11 cellular contexts compared by ENCODE assay signal in the genomic region with DNA sequence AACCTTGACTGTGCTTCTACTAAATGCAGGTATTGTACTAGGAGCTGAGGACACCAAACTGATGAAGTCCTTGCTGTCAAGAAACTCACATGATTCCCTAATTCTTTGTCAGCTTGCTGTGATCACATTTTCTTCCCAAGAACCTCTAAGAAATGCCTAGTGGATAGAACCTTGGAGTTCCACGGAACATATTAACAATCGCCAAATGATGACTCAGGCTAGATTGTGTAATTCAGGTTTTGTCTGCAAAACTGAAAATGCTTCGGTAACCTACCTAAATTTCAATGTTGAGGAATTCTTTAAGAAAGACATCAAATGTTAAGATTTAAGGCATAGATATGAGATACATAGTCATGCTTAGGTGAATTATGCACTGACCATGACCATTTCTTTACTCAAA. TPM values are rescaled to one million over a fixed set of nuclear protein-coding genes. Genes with fewer than 3 reads are reported as not detected.
A peak's percentile ranks its signal among the peaks of the same experiment; 100 is the strongest.
DNase-seq lines count a peak whose midpoint lies in the region; ATAC-seq, FAIRE-seq and TF ChIP-seq lines count a peak whose summit lies in the region.
"Had no signal": no experiment of that assay in that cellular context is flagged by ENCODE, and none has a peak within 500 bp of the region (broad histone marks: within the 10 kb centered on the region; RNA-seq: fewer than 3 reads in every experiment).

No MANE protein-coding gene starts in this region.

- peaks cover 16% of the 10 kb centered on the region for H3K36me3 ChIP-seq in adipocyte (ENCODE audit: control insufficient read depth, insufficient read depth, low read length, severe bottlenecking)
- H3K36me3 ChIP-seq in keratinocyte (ENCODE audit: control insufficient read depth in 2 of 2, extremely low read depth in 1 of 2, insufficient read depth in 2 of 2, low read length in 2 of 2), result peaks cover 4 to 24% of the 10 kb centered on the region in 2 experiments

- H3K27ac ChIP-seq in A549 (peak overlapping the region; percentile 64 to 87), keratinocyte (ENCODE audit: control insufficient read depth, insufficient read depth, low read length) (peak overlapping the region; percentile 99)
- H3K27ac ChIP-seq: testis had no signal

- H4K20me1 ChIP-seq in keratinocyte (ENCODE audit: control insufficient read depth, extremely low read depth, insufficient read depth, low read length), result peaks cover 5% of the 10 kb centered on the region

- H3K4me3 ChIP-seq in A549, result peak overlapping the region; percentile 14; the same call in 1 of the 3 replicates
- H3K4me3 ChIP-seq in adipocyte (ENCODE audit: low read length), result peak overlapping the region; percentile 65
- H3K4me3 ChIP-seq in keratinocyte (ENCODE audit: control insufficient read depth in 2 of 3, extremely low read depth in 1 of 3, insufficient read depth in 2 of 3, low read depth in 1 of 3, low read length in 3 of 3), result peak overlapping the region; percentile 12 to 90 (median 81)
- H3K4me3 ChIP-seq: testis had no signal

- CTCF ChIA-PET in A549 (lab: Yijun Ruan, JAX), result interaction anchor here (0.7 to 4.7 kb wide), 4 partner anchors 18 to 148 kb away, joined by 3 to 46 read pairs (median 5); no protein-coding TSS in a partner anchor

- TF ChIP-seq RAD21 in A549 (conservative IDR thresholded peaks at IDR 0.05 in 1 of 2, IDR thresholded peaks at IDR 0.05 in 1 of 2), result no peak

- ATAC-seq in A549, result no peak
- ATAC-seq in GM19397 (IDR thresholded peaks at IDR 0.05; ENCODE audit: unreplicated experiment), result no peak

- H3K9ac ChIP-seq in adipocyte (ENCODE audit: low read length) (peak overlapping the region; percentile 12), keratinocyte (ENCODE audit: control insufficient read depth, extremely low read depth, insufficient read depth, low read length) (peak overlapping the region; percentile 72)

- dilution Hi-C loops in keratinocyte (cut with MboI; ENCODE audit: extremely low pct_ligation_motif_present, low sequenced_read_pairs), result loop anchor here (25.0 kb wide), 1 partner anchor 146 kb away; no protein-coding TSS in a partner anchor

- no peaks in the 10 kb centered on the region for H3K9me3 ChIP-seq in A549
- H3K9me3 ChIP-seq in adipocyte (ENCODE audit: control insufficient read depth, low read length), result no peaks in the 10 kb centered on the region
- no peaks in the 10 kb centered on the region for H3K9me3 ChIP-seq in keratinocyte (ENCODE audit: control insufficient read depth, low read depth, low read length)
- H3K9me3 ChIP-seq: testis had no signal

- DNase-seq in A549 (ENCODE audit: low read depth in 1 of 2, low spot score in 1 of 2) (peak in 1 of 2 experiments; percentile 33), H54 (ENCODE audit: insufficient read length, low spot score) (no peak), adipocyte (ENCODE audit: low read depth) (peak; percentile 86), keratinocyte (ENCODE audit: low read depth, low spot score) (no peak), frontal cortex (ENCODE audit: low spot score in 2 of 2) (no peak), iPS-NIHi7 (ENCODE audit: extremely low spot score) (no peak)
- DNase-seq in stimulated activated CD4-positive, alpha-beta T cell treated with anti-CD3 and anti-CD28 coated beads, Interleukin-2, amount 100 ng/mL, for 48 hours, result no peak
- DNase-seq: MV-4-11, testis had no signal

- peak overlapping the region; percentile 93 for H3K4me2 ChIP-seq in A549
- H3K4me2 ChIP-seq in keratinocyte (ENCODE audit: control insufficient read depth, extremely low read depth, insufficient read depth, low read depth, low read length), result peak overlapping the region; percentile 99

- POLR2A ChIA-PET in A549 (lab: Yijun Ruan, JAX), result interaction anchor here (5.5 kb wide), 1 partner anchor 112 kb away, joined by 93 read pairs; no protein-coding TSS in a partner anchor

- WGBS in A549 (ENCODE audit: missing lambda C conversion rate), result 4% methylated on average over 3 of the region's 3 CpGs

- peaks cover 25% of the 10 kb centered on the region for H3K79me2 ChIP-seq in keratinocyte (ENCODE audit: control insufficient read depth, insufficient read depth, low read length)

- TF ChIP-seq POLR2A in A549 (IDR thresholded peaks at IDR 0.05; ENCODE audit: low read length) (no peak), H54 (IDR thresholded peaks at IDR 0.05; ENCODE audit: low read depth, low read length) (no peak)

- TF ChIP-seq EP300 in A549 (IDR thresholded peaks at IDR 0.05), result no peak

- peaks cover 34% of the 10 kb centered on the region for H3K4me1 ChIP-seq in A549
- H3K4me1 ChIP-seq in adipocyte (ENCODE audit: control insufficient read depth, insufficient read depth, low read length), result peaks cover 35% of the 10 kb centered on the region
- peaks cover 46% of the 10 kb centered on the region for H3K4me1 ChIP-seq in keratinocyte (ENCODE audit: control insufficient read depth, extremely low read depth, insufficient read depth, low read length)

- no peaks in the 10 kb centered on the region for H3K27me3 ChIP-seq in adipocyte (replicated peaks; ENCODE audit: control insufficient read depth, insufficient read depth, low read length)
- no peaks in the 10 kb centered on the region for H3K27me3 ChIP-seq in keratinocyte (ENCODE audit: control insufficient read depth, extremely low read depth, insufficient read depth, low read length)
- H3K27me3 ChIP-seq: testis had no signal

- no peaks in the 10 kb centered on the region for H3K9me1 ChIP-seq in keratinocyte (ENCODE audit: control insufficient read depth, extremely low read depth, insufficient read depth, low read length)

- H2AFZ ChIP-seq in keratinocyte (ENCODE audit: control insufficient read depth, low read length), result no peak overlapping the region

- no peak for FAIRE-seq in A549 (lab: Jason Lieb, UNC)
- FAIRE-seq in H54 (lab: Jason Lieb, UNC), result peak; percentile 89
- FAIRE-seq in keratinocyte (lab: Jason Lieb, UNC), result peak; percentile 91
- FAIRE-seq in frontal cortex (lab: Jason Lieb, UNC), result no peak
- FAIRE-seq: islet of Langerhans had no signal

- TF ChIP-seq CTCF in A549 (IDR thresholded peaks at IDR 0.05) (no peak), keratinocyte (optimal IDR thresholded peaks at IDR 0.05 in 1 of 3, IDR thresholded peaks at IDR 0.05 in 1 of 3, conservative IDR thresholded peaks at IDR 0.05 in 1 of 3; ENCODE audit: extremely low read depth in 1 of 3, insufficient read depth in 2 of 3, low read length in 3 of 3) (no peak)

TF ChIP-seq in A549, 52 proteins besides CTCF, POLR2A, EP300 and RAD21 (continues in another document):
- TF ChIP-seq RFX5 (IDR thresholded peaks at IDR 0.05) (no peak), GATA3 (IDR thresholded peaks at IDR 0.05; ENCODE audit: borderline replicate concordance) (no peak), EHF (CRISPR knock-in tag; IDR thresholded peaks at IDR 0.05) (no peak), RNF2 (IDR thresholded peaks at IDR 0.05; ENCODE audit: borderline replicate concordance, low read depth) (no peak), FOSL2 (IDR thresholded peaks at IDR 0.05) (peak; percentile 63), FOSL2 (CRISPR knock-in tag; IDR thresholded peaks at IDR 0.05) (peak; percentile 68)
- TF ChIP-seq, protein P1, sequence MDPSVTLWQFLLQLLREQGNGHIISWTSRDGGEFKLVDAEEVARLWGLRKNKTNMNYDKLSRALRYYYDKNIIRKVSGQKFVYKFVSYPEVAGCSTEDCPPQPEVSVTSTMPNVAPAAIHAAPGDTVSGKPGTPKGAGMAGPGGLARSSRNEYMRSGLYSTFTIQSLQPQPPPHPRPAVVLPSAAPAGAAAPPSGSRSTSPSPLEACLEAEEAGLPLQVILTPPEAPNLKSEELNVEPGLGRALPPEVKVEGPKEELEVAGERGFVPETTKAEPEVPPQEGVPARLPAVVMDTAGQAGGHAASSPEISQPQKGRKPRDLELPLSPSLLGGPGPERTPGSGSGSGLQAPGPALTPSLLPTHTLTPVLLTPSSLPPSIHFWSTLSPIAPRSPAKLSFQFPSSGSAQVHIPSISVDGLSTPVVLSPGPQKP (IDR thresholded peaks at IDR 0.05; ENCODE audit: low read depth, low read length), result no peak
- TF ChIP-seq, protein P2, sequence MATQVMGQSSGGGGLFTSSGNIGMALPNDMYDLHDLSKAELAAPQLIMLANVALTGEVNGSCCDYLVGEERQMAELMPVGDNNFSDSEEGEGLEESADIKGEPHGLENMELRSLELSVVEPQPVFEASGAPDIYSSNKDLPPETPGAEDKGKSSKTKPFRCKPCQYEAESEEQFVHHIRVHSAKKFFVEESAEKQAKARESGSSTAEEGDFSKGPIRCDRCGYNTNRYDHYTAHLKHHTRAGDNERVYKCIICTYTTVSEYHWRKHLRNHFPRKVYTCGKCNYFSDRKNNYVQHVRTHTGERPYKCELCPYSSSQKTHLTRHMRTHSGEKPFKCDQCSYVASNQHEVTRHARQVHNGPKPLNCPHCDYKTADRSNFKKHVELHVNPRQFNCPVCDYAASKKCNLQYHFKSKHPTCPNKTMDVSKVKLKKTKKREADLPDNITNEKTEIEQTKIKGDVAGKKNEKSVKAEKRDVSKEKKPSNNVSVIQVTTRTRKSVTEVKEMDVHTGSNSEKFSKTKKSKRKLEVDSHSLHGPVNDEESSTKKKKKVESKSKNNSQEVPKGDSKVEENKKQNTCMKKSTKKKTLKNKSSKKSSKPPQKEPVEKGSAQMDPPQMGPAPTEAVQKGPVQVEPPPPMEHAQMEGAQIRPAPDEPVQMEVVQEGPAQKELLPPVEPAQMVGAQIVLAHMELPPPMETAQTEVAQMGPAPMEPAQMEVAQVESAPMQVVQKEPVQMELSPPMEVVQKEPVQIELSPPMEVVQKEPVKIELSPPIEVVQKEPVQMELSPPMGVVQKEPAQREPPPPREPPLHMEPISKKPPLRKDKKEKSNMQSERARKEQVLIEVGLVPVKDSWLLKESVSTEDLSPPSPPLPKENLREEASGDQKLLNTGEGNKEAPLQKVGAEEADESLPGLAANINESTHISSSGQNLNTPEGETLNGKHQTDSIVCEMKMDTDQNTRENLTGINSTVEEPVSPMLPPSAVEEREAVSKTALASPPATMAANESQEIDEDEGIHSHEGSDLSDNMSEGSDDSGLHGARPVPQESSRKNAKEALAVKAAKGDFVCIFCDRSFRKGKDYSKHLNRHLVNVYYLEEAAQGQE (IDR thresholded peaks at IDR 0.05), result no peak

RNA-seq across cellular contexts. Expression of a gene that starts 1.7 kb away (rescaled TPM):
- polyA plus RNA-seq in A549 (2011; rRNA removed) (26.6 and 44.7 TPM in 2 replicates), A549 (2017; fragmentation: RNase III; extraction: RNeasy Plus Mini Kit Qiagen cat#74134 plus additional on column Dnase treatment) (36.0 to 49.6 TPM (median 41.6 TPM) in 3 replicates), keratinocyte (109 to 151 TPM (median 124 TPM) in 3 replicates)
- 67.8 and 72.1 TPM in 2 replicates for polyA plus RNA-seq in A549 (2012; cell fraction: cytosol; rRNA removed)
- 113 and 126 TPM in 2 replicates for polyA plus RNA-seq in A549 (2012; cell fraction: nucleus; rRNA removed)
- polyA minus RNA-seq in A549 (2011; rRNA and poly(A)+ RNA removed), result 4.6 and 7.2 TPM in 2 replicates
- polyA plus RNA-seq in keratinocyte (2011; ENCODE audit: low read depth), result 1,390 TPM
- polyA plus RNA-seq in keratinocyte (2011; cell fraction: cytosol; rRNA removed), result 126 and 131 TPM in 2 replicates
- 339 and 428 TPM in 2 replicates for polyA plus RNA-seq in keratinocyte (2011; cell fraction: nucleus; rRNA removed)
- polyA plus RNA-seq in keratinocyte (2012; ENCODE audit: low replicate concordance), result 154 and 570 TPM in 2 replicates
- polyA minus RNA-seq in keratinocyte, result 14.5 to 23.3 TPM (median 21.1 TPM) in 3 replicates
- 74.4 TPM for polyA minus RNA-seq in keratinocyte (2011; cell fraction: cytosol; rRNA and poly(A)+ RNA removed)
- 88.8 and 96.5 TPM in 2 replicates for polyA minus RNA-seq in keratinocyte (2011; cell fraction: nucleus; rRNA and poly(A)+ RNA removed)
- total RNA-seq in frontal cortex, result 6.1 TPM

Comparison
In these comparisons a context has a peak if more than half of its experiments do, and no peak if none do; other contexts are left out.
1. H3K4me3 ChIP-seq: peak in every context shown above with its lines; median percentile 81 in keratinocyte; 65 in adipocyte; 14 in A549.